Comparison of ENCODE assay signal across 12 cellular contexts in genomic region chr22:38868286-38868721, GRCh38. TPM values are rescaled to one million over a fixed set of nuclear protein-coding genes. Genes with fewer than 3 reads are reported as not detected.
DNase-seq lines count a peak whose midpoint lies in the region; ATAC-seq and TF ChIP-seq lines count a peak whose summit lies in the region.
"Had no signal": no experiment of that assay in that cellular context is flagged by ENCODE, and none has a peak within 500 bp of the region (broad histone marks: within the 10 kb centered on the region; RNA-seq: fewer than 3 reads in every experiment).

No MANE protein-coding gene starts in this region.

- WGBS in tibial nerve, 2 donors = 84 to 87% methylated on average over 8 of the region's 8 CpGs

- H3K9ac ChIP-seq in BLaER1 = peak overlapping the region; percentile 21; the same call in 1 of the 2 replicates

- peaks cover 4 to 43% (median 21%) of the 10 kb centered on the region in 4 donors for H3K4me1 Mint-ChIP-seq in CD4-positive, CD25-positive, alpha-beta regulatory T cell
- H3K4me1 Mint-ChIP-seq in activated T-helper 17 cell treated with anti-CD3 and anti-CD28 coated beads, Interleukin-2, amount 50 U/mL, for 72 hours = peaks cover 10% of the 10 kb centered on the region

- peak overlapping the region in 1 of 3 donors; percentile 38 for H3K27ac Mint-ChIP-seq in CD4-positive, CD25-positive, alpha-beta regulatory T cell
- H3K27ac Mint-ChIP-seq in activated T-helper 17 cell treated with anti-CD3 and anti-CD28 coated beads, Interleukin-2, amount 50 U/mL, for 72 hours = no peak overlapping the region
- H3K27ac Mint-ChIP-seq: GM23338 had no signal

- peaks cover 3% of the 10 kb centered on the region for H3K27me3 Mint-ChIP-seq in CD4-positive, CD25-positive, alpha-beta regulatory T cell
- no peaks in the 10 kb centered on the region for H3K27me3 Mint-ChIP-seq in activated T-helper 17 cell treated with anti-CD3 and anti-CD28 coated beads, Interleukin-2, amount 50 U/mL, for 72 hours

- no peak for TF ChIP-seq CTCF in tibial nerve (IDR thresholded peaks at IDR 0.05)

- no peaks in the 10 kb centered on the region for H3K36me3 Mint-ChIP-seq in CD4-positive, CD25-positive, alpha-beta regulatory T cell
- peaks cover 60% of the 10 kb centered on the region for H3K36me3 Mint-ChIP-seq in activated T-helper 17 cell treated with anti-CD3 and anti-CD28 coated beads, Interleukin-2, amount 50 U/mL, for 72 hours (ENCODE audit: low read depth)

- H4K20me1 ChIP-seq in BLaER1 = peaks cover 80% of the 10 kb centered on the region

- H3K27me3 ChIP-seq in BLaER1 (peaks cover under 1% of the 10 kb centered on the region; the same call in 1 of the 2 replicates), tibial nerve (no peaks in the 10 kb centered on the region)
- no peaks in the 10 kb centered on the region for H3K27me3 ChIP-seq in CD4-positive, CD25-positive, alpha-beta regulatory T cell (ENCODE audit: control insufficient read depth, insufficient read depth, low read length)
- H3K27me3 ChIP-seq: gastroesophageal sphincter had no signal

- H3K4me3 ChIP-seq in BLaER1 (no peak overlapping the region), tibial nerve (no peak overlapping the region)
- H3K4me3 ChIP-seq in CD4-positive, CD25-positive, alpha-beta regulatory T cell (ENCODE audit: low read depth, low read length) = no peak overlapping the region
- H3K4me3 ChIP-seq: gastroesophageal sphincter, GM23338 had no signal

- H3K9me3 ChIP-seq in BLaER1 = no peaks in the 10 kb centered on the region
- H3K9me3 ChIP-seq in CD4-positive, CD25-positive, alpha-beta regulatory T cell (ENCODE audit: control insufficient read depth in 2 of 2, low read length in 2 of 2) = no peaks in the 10 kb centered on the region
- no peaks in the 10 kb centered on the region for H3K9me3 ChIP-seq in tibial nerve
- H3K9me3 ChIP-seq: gastroesophageal sphincter had no signal

- H3K4me2 ChIP-seq in BLaER1 = peak overlapping the region; percentile 92

- no peak for TF ChIP-seq EP300 in tibial nerve (IDR thresholded peaks at IDR 0.05)

- DNase-seq in CD4-positive, CD25-positive, alpha-beta regulatory T cell = no peak
- DNase-seq in mesenteric fat pad (ENCODE audit: low spot score) = peak; percentile 77
- DNase-seq in tibial nerve (ENCODE audit: low spot score in 2 of 2) = no peak
- no peak for DNase-seq in iPS-NIHi7 (ENCODE audit: extremely low spot score)
- DNase-seq in foreskin melanocyte = no peak
- DNase-seq: DMS79 treated with DMSO at 0.1 percent for 48 hours, NCI-H2081 treated with DMSO at 0.1 percent for 48 hours had no signal

- H3K4me3 Mint-ChIP-seq in CD4-positive, CD25-positive, alpha-beta regulatory T cell = peak overlapping the region in 1 of 4 donors; percentile 83
- peak overlapping the region; percentile 92 for H3K4me3 Mint-ChIP-seq in activated T-helper 17 cell treated with anti-CD3 and anti-CD28 coated beads, Interleukin-2, amount 50 U/mL, for 72 hours
- H3K4me3 Mint-ChIP-seq: GM23338 had no signal

- H3K4me1 ChIP-seq in BLaER1 = peaks cover 70% of the 10 kb centered on the region
- H3K4me1 ChIP-seq in CD4-positive, CD25-positive, alpha-beta regulatory T cell (ENCODE audit: control insufficient read depth, insufficient read depth, low read length, poor library complexity, severe bottlenecking) = peaks cover 44% of the 10 kb centered on the region
- H3K4me1 ChIP-seq in tibial nerve = peaks cover 0 to 81% (median 51%) of the 10 kb centered on the region in 4 donors

- no peak for ATAC-seq in CD4-positive, CD25-positive, alpha-beta regulatory T cell (ENCODE audit: low read depth in 2 of 2)
- no peak for ATAC-seq in activated T-helper 17 cell treated with anti-CD3 and anti-CD28 coated beads, Interleukin-2, amount 50 U/mL, for 72 hours (replicated peaks)
- ATAC-seq: gastroesophageal sphincter had no signal

- H3K36me3 ChIP-seq in BLaER1 = peaks cover 61% of the 10 kb centered on the region
- peaks cover 19% of the 10 kb centered on the region for H3K36me3 ChIP-seq in CD4-positive, CD25-positive, alpha-beta regulatory T cell (ENCODE audit: control insufficient read depth, insufficient read depth, low read length)
- H3K36me3 ChIP-seq in tibial nerve = peaks cover 0 to 37% (median 15%) of the 10 kb centered on the region in 3 donors

- peak overlapping the region; percentile 49 for H3K27ac ChIP-seq in BLaER1
- peak overlapping the region; percentile 11 for H3K27ac ChIP-seq in CD4-positive, CD25-positive, alpha-beta regulatory T cell (ENCODE audit: insufficient read depth, low read length, poor library complexity, severe bottlenecking)
- no peak overlapping the region for H3K27ac ChIP-seq in tibial nerve
- H3K27ac ChIP-seq: epithelial cell of prostate had no signal

- H3K9me3 Mint-ChIP-seq in CD4-positive, CD25-positive, alpha-beta regulatory T cell = no peaks in the 10 kb centered on the region
- no peaks in the 10 kb centered on the region for H3K9me3 Mint-ChIP-seq in activated T-helper 17 cell treated with anti-CD3 and anti-CD28 coated beads, Interleukin-2, amount 50 U/mL, for 72 hours
- H3K9me3 Mint-ChIP-seq: GM23338 had no signal

- no peak for TF ChIP-seq POLR2A in tibial nerve (IDR thresholded peaks at IDR 0.05)

RNA-seq across cellular contexts. Expression of gene CBX6, which starts 3.7 kb away (rescaled TPM):
- 47.2 TPM for total RNA-seq in CD4-positive, CD25-positive, alpha-beta regulatory T cell
- polyA plus RNA-seq in CD4-positive, CD25-positive, alpha-beta regulatory T cell = 1 to 10 TPM; 4.1 to 5.7 (median 5.4) TPM
- total RNA-seq in activated T-helper 17 cell treated with anti-CD3 and anti-CD28 coated beads, Interleukin-2, amount 50 U/mL, for 72 hours = 10 to 100 TPM; 60.1 to 62.9 TPM
- 57.4 TPM for total RNA-seq in mesenteric fat pad
- 10 to 100 TPM; 50.0 to 78.0 (median 56.8) TPM for total RNA-seq in tibial nerve

RNA-seq across cellular contexts. Expression of gene NPTXR, which starts 24.5 kb away (rescaled TPM):
- 1.3 TPM for total RNA-seq in CD4-positive, CD25-positive, alpha-beta regulatory T cell
- under 1 TPM in 3 of 4 donors, not detected in 1; 0.32 to 0.65 (median 0.35) TPM for polyA plus RNA-seq in CD4-positive, CD25-positive, alpha-beta regulatory T cell
- under 1 TPM; 0.77 to 0.82 TPM for total RNA-seq in activated T-helper 17 cell treated with anti-CD3 and anti-CD28 coated beads, Interleukin-2, amount 50 U/mL, for 72 hours
- total RNA-seq in mesenteric fat pad (5.5 TPM), tibial nerve (10 to 100 TPM in 1 of 4 donors, 1 to 10 TPM in 3; 7.5 to 12.3 (median 8.4) TPM)

Comparison
In these comparisons a context has a peak if more than half of its experiments do, and no peak if none do; other contexts are left out.
1. H3K27ac ChIP-seq: peak in BLaER1 (single experiment) and CD4-positive, CD25-positive, alpha-beta regulatory T cell (single experiment); none in tibial nerve (0 of 4).